Comparison of ENCODE assay signal across 18 cellular contexts in genomic region chr7:4129481-4130122, GRCh38.
DNase-seq lines count a peak whose midpoint lies in the region; ATAC-seq and TF ChIP-seq lines count a peak whose summit lies in the region.
"Had no signal": no experiment of that assay in that cellular context is flagged by ENCODE, and none has a peak within 500 bp of the region (broad histone marks: within the 10 kb centered on the region; RNA-seq: fewer than 3 reads in every experiment).

No MANE protein-coding gene starts in this region.

- no peak for TF ChIP-seq CTCF in left ventricle myocardium inferior (IDR thresholded peaks at IDR 0.05; ENCODE audit: borderline replicate concordance)

- H3K36me3 ChIP-seq in left ventricle myocardium inferior = no peaks in the 10 kb centered on the region

- H3K4me1 ChIP-seq in left ventricle myocardium inferior = no peaks in the 10 kb centered on the region

- peak; percentile 74 for DNase-seq in cardiac septum (ENCODE audit: low spot score)
- DNase-seq in left ventricle myocardium inferior = no peak
- DNase-seq in dermis microvascular lymphatic vessel endothelial cell (ENCODE audit: low read depth in 2 of 2) = peak; percentile 18 to 55
- peak; percentile 73 for DNase-seq in medulla oblongata (ENCODE audit: extremely low spot score)
- DNase-seq in COR-L47 (lab: John Stamatoyannopoulos, UW) = no peak
- DNase-seq in UCSD-AML1 (lab: John Stamatoyannopoulos, UW; ENCODE audit: unreplicated experiment) = no peak
- DNase-seq: activated CD4-positive, alpha-beta T cell treated with anti-CD3 and anti-CD28 coated beads, Interleukin-2, amount 50 U/mL, for 1 hour; activated naive CD4-positive, alpha-beta T cell treated with anti-CD3 and anti-CD28 coated beads for 36 hours; CD8-positive, alpha-beta memory T cell; foreskin fibroblast; HFFc6; NCI-H2171; NK-92 treated with Interleukin-12 subunit alpha and Interleukin-12 subunit beta, amount 100 ng/mL, for 24 hours; right cardiac atrium; stimulated activated naive CD4-positive, alpha-beta T cell had no signal

- ATAC-seq in HG03039 (IDR thresholded peaks at IDR 0.05; ENCODE audit: unreplicated experiment) (no peak), GM21360 (IDR thresholded peaks at IDR 0.05; ENCODE audit: unreplicated experiment) (no peak)
- ATAC-seq: right cardiac atrium had no signal

- no peaks in the 10 kb centered on the region for H3K27me3 ChIP-seq in left ventricle myocardium inferior (ENCODE audit: low read depth)
- H3K27me3 ChIP-seq: tibial nerve had no signal

- no peaks in the 10 kb centered on the region for H3K9me3 ChIP-seq in left ventricle myocardium inferior (replicated peaks)
- H3K9me3 ChIP-seq: tibial nerve had no signal

- no peak overlapping the region for H3K4me3 ChIP-seq in left ventricle myocardium inferior
- H3K4me3 ChIP-seq: tibial nerve had no signal

- H3K27ac ChIP-seq in left ventricle myocardium inferior (replicated peaks) = no peak overlapping the region

- intact Hi-C loops in cardiac septum (cut with DNase I) (no loop called here), left ventricle myocardium inferior (cut with micrococcal nuclease) (no loop called here)

Comparison
In these comparisons a context has a peak if more than half of its experiments do, and no peak if none do; other contexts are left out.
1. DNase-seq: peak in cardiac septum (single experiment), dermis microvascular lymphatic vessel endothelial cell (2 of 2) and medulla oblongata (single experiment); none in left ventricle myocardium inferior (single experiment), COR-L47 (single experiment) and UCSD-AML1 (single experiment).